2 cellular contexts compared by ENCODE assay signal in genomic region chr20:33019465-33020277, GRCh38.
A peak's percentile ranks its signal among the peaks of the same experiment; 100 is the strongest.
TF ChIP-seq lines count a peak whose summit lies in the region.

No MANE protein-coding gene starts in this region.

TF ChIP-seq in HEK293, 187 proteins besides CTCF, POLR2A, EP300 and RAD21:
- TF ChIP-seq TRIM28 (IDR thresholded peaks at IDR 0.05; ENCODE audit: borderline replicate concordance, low read length): no peak
- TF ChIP-seq ZNF623 (tag by site-specific recombination; IDR thresholded peaks at IDR 0.05): peak; percentile 92

TF ChIP-seq in K562, 482 proteins besides CTCF, POLR2A, EP300 and RAD21:
- TF ChIP-seq ZNF449 (CRISPR knock-in tag; IDR thresholded peaks at IDR 0.05): no peak
- no peak for TF ChIP-seq PATZ1 (CRISPR knock-in tag; IDR thresholded peaks at IDR 0.05; ENCODE audit: borderline replicate concordance)
- TF ChIP-seq SP1 (CRISPR knock-in tag; IDR thresholded peaks at IDR 0.05): no peak
- TF ChIP-seq NR2C2 (CRISPR knock-in tag; IDR thresholded peaks at IDR 0.05): no peak
- no peak for TF ChIP-seq NR2C2 (tag; IDR thresholded peaks at IDR 0.05)
- TF ChIP-seq SIN3B (IDR thresholded peaks at IDR 0.05; ENCODE audit: low read depth): no peak
- TF ChIP-seq SRSF7 (optimal IDR thresholded peaks at IDR 0.05; ENCODE audit: low read depth, low read length): no peak
- no peak for TF ChIP-seq POLR2AphosphoS2 (IDR thresholded peaks at IDR 0.05; ENCODE audit: low read length)
- no peak for TF ChIP-seq NELFE (IDR thresholded peaks at IDR 0.05; ENCODE audit: insufficient read depth, insufficient read length)
- TF ChIP-seq JUN (IDR thresholded peaks at IDR 0.05; ENCODE audit: borderline replicate concordance, low read depth, low read length): no peak
- no peak for TF ChIP-seq JUN (CRISPR knock-in tag; IDR thresholded peaks at IDR 0.05; ENCODE audit: borderline replicate concordance)
- no peak for TF ChIP-seq MYNN (IDR thresholded peaks at IDR 0.05)
- no peak for TF ChIP-seq MYNN (CRISPR knock-in tag; IDR thresholded peaks at IDR 0.05)
- TF ChIP-seq ZNF668 (CRISPR knock-in tag; IDR thresholded peaks at IDR 0.05): no peak
- no peak for TF ChIP-seq IRF9 (tag; IDR thresholded peaks at IDR 0.05)
- no peak for TF ChIP-seq ZNF57 (CRISPR knock-in tag; IDR thresholded peaks at IDR 0.05)
- TF ChIP-seq NFYB (IDR thresholded peaks at IDR 0.05; ENCODE audit: extremely low read depth, insufficient read length): no peak
- no peak for TF ChIP-seq FOXP1 (CRISPR knock-in tag; IDR thresholded peaks at IDR 0.05)
- no peak for TF ChIP-seq ZNF282 (CRISPR knock-in tag; IDR thresholded peaks at IDR 0.05)
- no peak for TF ChIP-seq SRSF3 (IDR thresholded peaks at IDR 0.05; ENCODE audit: insufficient read depth, low read length)
- no peak for TF ChIP-seq THAP7 (CRISPR knock-in tag; IDR thresholded peaks at IDR 0.05)
